Comparison of ENCODE assay signal across 7 cellular contexts in genomic region chr6:33411632-33412005, GRCh38. TPM values are rescaled to one million over a fixed set of nuclear protein-coding genes. Genes with fewer than 3 reads are reported as not detected.
DNase-seq lines count a peak whose midpoint lies in the region; ATAC-seq and TF ChIP-seq lines count a peak whose summit lies in the region.

No MANE protein-coding gene starts in this region.

- CTCF ChIA-PET in activated CD4-positive, alpha-beta memory T cell treated with anti-CD3 and anti-CD28 coated beads, Interleukin-2, amount 10 ng/mL, durations not matched to agents 7 days and 5 days (lab: Charles Lee), result interaction anchor here (1.7 kb wide), 1 partner anchor 13 kb away, joined by 4 read pairs; no protein-coding TSS in a partner anchor

- POLR2A ChIA-PET in activated CD4-positive, alpha-beta memory T cell treated with anti-CD3 and anti-CD28 coated beads, Interleukin-2, amount 10 ng/mL, durations not matched to agents 7 days and 5 days (lab: Charles Lee), result interaction anchor here (0.8 to 2.8 kb wide), 9 partner anchors 14 to 443 kb away, joined by 3 to 22 read pairs (median 3); partner anchors contain the start of genes BAK1, BRD2, RPS18 and VPS52

- peaks cover 43% of the 10 kb centered on the region for H3K36me3 Mint-ChIP-seq in HFFc6 (ENCODE audit: low read depth)
- peaks cover 59% of the 10 kb centered on the region for H3K36me3 Mint-ChIP-seq in activated CD4-positive, alpha-beta memory T cell treated with anti-CD3 and anti-CD28 coated beads, Interleukin-2, amount 10 ng/mL, durations not matched to agents 7 days and 5 days (ENCODE audit: low read depth)
- peaks cover 92% of the 10 kb centered on the region for H3K36me3 Mint-ChIP-seq in stimulated activated effector memory CD8-positive, alpha-beta T cell treated with anti-CD3 and anti-CD28 coated beads, Interleukin-12 subunit alpha, Interleukin-12 subunit beta, amount 100 ng/mL, for 72 hours

- peaks cover 12% of the 10 kb centered on the region for H3K27me3 Mint-ChIP-seq in HFFc6 (ENCODE audit: insufficient read depth)
- H3K27me3 Mint-ChIP-seq in activated CD4-positive, alpha-beta memory T cell treated with anti-CD3 and anti-CD28 coated beads, Interleukin-2, amount 10 ng/mL, durations not matched to agents 7 days and 5 days, result no peaks in the 10 kb centered on the region

- ATAC-seq in stimulated activated effector memory CD8-positive, alpha-beta T cell treated with anti-CD3 and anti-CD28 coated beads, Interleukin-12 subunit alpha, Interleukin-12 subunit beta, amount 100 ng/mL, for 72 hours, result no peak
- no peak for ATAC-seq in GM21529 (IDR thresholded peaks at IDR 0.05; ENCODE audit: unreplicated experiment)

- no peak overlapping the region for H3K27ac ChIP-seq in iPS DF 6.9 (ENCODE audit: low read length)

- peaks cover 62% of the 10 kb centered on the region for H3K4me1 Mint-ChIP-seq in HFFc6 (ENCODE audit: low read depth)
- peaks cover 61% of the 10 kb centered on the region for H3K4me1 Mint-ChIP-seq in activated CD4-positive, alpha-beta memory T cell treated with anti-CD3 and anti-CD28 coated beads, Interleukin-2, amount 10 ng/mL, durations not matched to agents 7 days and 5 days
- peaks cover 64% of the 10 kb centered on the region for H3K4me1 Mint-ChIP-seq in stimulated activated effector memory CD8-positive, alpha-beta T cell treated with anti-CD3 and anti-CD28 coated beads, Interleukin-12 subunit alpha, Interleukin-12 subunit beta, amount 100 ng/mL, for 72 hours

- H3K27ac Mint-ChIP-seq in HFFc6, result peak overlapping the region; percentile 78
- peak overlapping the region; percentile 70 for H3K27ac Mint-ChIP-seq in activated CD4-positive, alpha-beta memory T cell treated with anti-CD3 and anti-CD28 coated beads, Interleukin-2, amount 10 ng/mL, durations not matched to agents 7 days and 5 days
- H3K27ac Mint-ChIP-seq in stimulated activated effector memory CD8-positive, alpha-beta T cell treated with anti-CD3 and anti-CD28 coated beads, Interleukin-12 subunit alpha, Interleukin-12 subunit beta, amount 100 ng/mL, for 72 hours, result peak overlapping the region; percentile 91

- no peak for TF ChIP-seq CTCF in HFFc6 (IDR thresholded peaks at IDR 0.05)

- H3K9me3 Mint-ChIP-seq in HFFc6, result no peaks in the 10 kb centered on the region
- H3K9me3 Mint-ChIP-seq in activated CD4-positive, alpha-beta memory T cell treated with anti-CD3 and anti-CD28 coated beads, Interleukin-2, amount 10 ng/mL, durations not matched to agents 7 days and 5 days, result no peaks in the 10 kb centered on the region
- no peaks in the 10 kb centered on the region for H3K9me3 Mint-ChIP-seq in stimulated activated effector memory CD8-positive, alpha-beta T cell treated with anti-CD3 and anti-CD28 coated beads, Interleukin-12 subunit alpha, Interleukin-12 subunit beta, amount 100 ng/mL, for 72 hours

- no CpG with 5 or more reads among the region's 6 CpGs for WGBS in iPS DF 6.9 (ENCODE audit: insufficient coverage, insufficient read length)

- H3K4me3 ChIP-seq in iPS DF 6.9 (ENCODE audit: low read length), result peak overlapping the region; percentile 91; the same call in 1 of the 2 replicates

- H3K9me3 ChIP-seq in iPS DF 6.9 (ENCODE audit: control insufficient read depth, insufficient read depth, low read length), result no peaks in the 10 kb centered on the region

- no peaks in the 10 kb centered on the region for H3K27me3 ChIP-seq in iPS DF 6.9 (ENCODE audit: control insufficient read depth, insufficient read depth, low read length)

- no peaks in the 10 kb centered on the region; the same call in 1 of the 2 replicates for H3K4me1 ChIP-seq in iPS DF 6.9 (ENCODE audit: control insufficient read depth, insufficient read depth, low read length)

- peak overlapping the region; percentile 89 for H3K4me3 Mint-ChIP-seq in HFFc6
- peak overlapping the region; percentile 66 for H3K4me3 Mint-ChIP-seq in activated CD4-positive, alpha-beta memory T cell treated with anti-CD3 and anti-CD28 coated beads, Interleukin-2, amount 10 ng/mL, durations not matched to agents 7 days and 5 days
- H3K4me3 Mint-ChIP-seq in stimulated activated effector memory CD8-positive, alpha-beta T cell treated with anti-CD3 and anti-CD28 coated beads, Interleukin-12 subunit alpha, Interleukin-12 subunit beta, amount 100 ng/mL, for 72 hours, result peak overlapping the region; percentile 84

- H3K36me3 ChIP-seq in iPS DF 6.9 (ENCODE audit: control insufficient read depth, insufficient read depth, low read length), result peaks cover 10% of the 10 kb centered on the region; the same call in 1 of the 2 replicates

- DNase-seq in HFFc6 (no peak), iPS DF 6.9 (ENCODE audit: low read depth, low spot score) (no peak), mucosa of gallbladder (ENCODE audit: low spot score) (no peak), DMS79 treated with DMSO at 0.1 percent for 48 hours (lab: John Stamatoyannopoulos, UW) (no peak)
- DNase-seq in activated CD4-positive, alpha-beta memory T cell treated with anti-CD3 and anti-CD28 coated beads, Interleukin-2, amount 10 ng/mL, durations not matched to agents 7 days and 5 days, result no peak
- peak in 1 of 2 donors; percentile 51 for DNase-seq in stimulated activated effector memory CD8-positive, alpha-beta T cell treated with anti-CD3 and anti-CD28 coated beads, Interleukin-12 subunit alpha, Interleukin-12 subunit beta, amount 100 ng/mL, for 72 hours (ENCODE audit: low spot score in 2 of 2)

RNA-seq across cellular contexts. Expression of gene PHF1, which starts 0.8 kb away (rescaled TPM):
- total RNA-seq in HFFc6 (2021; fragmentation: NEBNext Ultra II Directional; extraction: Animal tissue kit (Norgen Biotek cat#: 25700)), result 10 to 100 TPM; 43.2 to 52.8 (median 51.4) TPM
- total RNA-seq in activated CD4-positive, alpha-beta memory T cell treated with anti-CD3 and anti-CD28 coated beads, Interleukin-2, amount 10 ng/mL, durations not matched to agents 7 days and 5 days, result 10 to 100 TPM; 46.4 to 51.4 TPM
- total RNA-seq in mucosa of gallbladder, result 82.3 TPM

RNA-seq across cellular contexts. Expression of gene CUTA, which starts 6.3 kb away (rescaled TPM):
- total RNA-seq in HFFc6 (2021; fragmentation: NEBNext Ultra II Directional; extraction: Animal tissue kit (Norgen Biotek cat#: 25700)), result 100 to 1,000 TPM; 464 to 546 (median 536) TPM
- total RNA-seq in activated CD4-positive, alpha-beta memory T cell treated with anti-CD3 and anti-CD28 coated beads, Interleukin-2, amount 10 ng/mL, durations not matched to agents 7 days and 5 days, result 100 to 1,000 TPM; 243 TPM
- 238 TPM for total RNA-seq in mucosa of gallbladder

RNA-seq across cellular contexts. Expression of gene SYNGAP1, which starts 8.2 kb away (rescaled TPM):
- total RNA-seq in HFFc6 (2021; fragmentation: NEBNext Ultra II Directional; extraction: Animal tissue kit (Norgen Biotek cat#: 25700)), result 10 to 100 TPM; 10.5 to 15.0 (median 13.3) TPM
- 10 to 100 TPM; 35.3 to 39.7 TPM for total RNA-seq in activated CD4-positive, alpha-beta memory T cell treated with anti-CD3 and anti-CD28 coated beads, Interleukin-2, amount 10 ng/mL, durations not matched to agents 7 days and 5 days
- total RNA-seq in mucosa of gallbladder, result 31.0 TPM

RNA-seq across cellular contexts. Expression of gene KIFC1, which starts 20.0 kb away (rescaled TPM):
- 10 to 100 TPM; 20.6 to 43.5 (median 38.6) TPM for total RNA-seq in HFFc6 (2021; fragmentation: NEBNext Ultra II Directional; extraction: Animal tissue kit (Norgen Biotek cat#: 25700))
- 100 to 1,000 TPM; 125 to 127 TPM for total RNA-seq in activated CD4-positive, alpha-beta memory T cell treated with anti-CD3 and anti-CD28 coated beads, Interleukin-2, amount 10 ng/mL, durations not matched to agents 7 days and 5 days
- total RNA-seq in mucosa of gallbladder, result 2.1 TPM

RNA-seq across cellular contexts. Expression of gene ZBTB9, which starts 42.8 kb away (rescaled TPM):
- 1 to 10 TPM; 6.4 to 9.2 (median 7.6) TPM for total RNA-seq in HFFc6 (2021; fragmentation: NEBNext Ultra II Directional; extraction: Animal tissue kit (Norgen Biotek cat#: 25700))
- total RNA-seq in activated CD4-positive, alpha-beta memory T cell treated with anti-CD3 and anti-CD28 coated beads, Interleukin-2, amount 10 ng/mL, durations not matched to agents 7 days and 5 days, result 1 to 10 TPM; 6.9 to 7.4 TPM
- 8.0 TPM for total RNA-seq in mucosa of gallbladder
